ENCODE assay signal across 19 cellular contexts in the genomic region with DNA sequence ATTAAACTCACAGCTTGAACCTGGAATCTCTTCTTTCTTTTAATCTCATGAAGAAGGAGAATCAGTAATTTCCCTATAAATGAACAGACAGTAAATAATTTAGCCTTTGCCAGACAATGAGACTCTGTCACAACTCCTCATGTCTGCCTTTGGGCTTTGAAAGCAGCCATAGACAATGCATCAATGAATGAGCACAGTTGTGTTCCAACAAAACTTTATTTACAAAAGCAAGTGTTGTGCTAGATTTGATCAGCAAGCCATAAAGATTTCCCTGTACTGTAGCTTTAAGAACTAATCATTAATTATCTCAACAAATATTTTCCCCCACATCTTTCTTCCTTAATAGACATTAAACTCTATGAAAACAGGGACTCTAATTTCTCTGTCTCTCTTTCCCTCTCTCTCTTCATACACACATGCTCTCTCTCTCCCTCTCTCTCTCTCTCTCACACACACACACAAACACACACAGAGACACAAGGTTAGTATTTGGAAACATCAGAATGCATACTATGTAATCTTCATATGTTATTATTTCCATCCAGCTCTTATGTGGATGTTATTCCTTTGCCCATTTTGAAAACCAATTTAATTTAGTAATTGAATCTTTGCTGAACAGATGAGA.
"Had no signal": no experiment of that assay in that cellular context is flagged by ENCODE, and none has a peak within 500 bp of the region (broad histone marks: within the 10 kb centered on the region; RNA-seq: fewer than 3 reads in every experiment).

No MANE protein-coding gene starts in this region.

- H3K79me2 ChIP-seq: hepatocyte had no signal

- H3K4me1 ChIP-seq: esophagus squamous epithelium, right atrium auricular region, stomach had no signal

- H3K9me3 ChIP-seq: right atrium auricular region, thoracic aorta had no signal

- H3K27ac Mint-ChIP-seq: effector memory CD8-positive, alpha-beta T cell; nephron had no signal

- H3K27me3 Mint-ChIP-seq: effector memory CD8-positive, alpha-beta T cell; naive B cell had no signal

- H3K36me3 ChIP-seq: esophagus squamous epithelium, right atrium auricular region, stomach, thoracic aorta had no signal

- H3K9me3 Mint-ChIP-seq: nephron had no signal

- H3K36me3 Mint-ChIP-seq: naive B cell had no signal

- H3K27me3 ChIP-seq: esophagus squamous epithelium, hepatocyte, right atrium auricular region, stomach had no signal

- FAIRE-seq: kidney, small intestine had no signal

- H3K4me2 ChIP-seq: hepatocyte had no signal

- H3K4me1 Mint-ChIP-seq: naive B cell, nephron had no signal

- H3K4me3 ChIP-seq: esophagus squamous epithelium, hepatocyte, right atrium auricular region, stomach, thoracic aorta had no signal

- H2AFZ ChIP-seq: hepatocyte had no signal

- H3K27ac ChIP-seq: esophagus squamous epithelium, hepatocyte, right atrium auricular region, stomach, thoracic aorta had no signal

- DNase-seq: effector memory CD8-positive, alpha-beta T cell; esophagus squamous epithelium; foreskin fibroblast; head of caudate nucleus; kidney; left cardiac atrium; left ventricle myocardium superior; naive B cell; posterior cingulate gyrus; small intestine; stimulated activated CD4-positive, alpha-beta T cell treated with anti-CD3 and anti-CD28 coated beads, Interleukin-12 subunit alpha, Interleukin-12 subunit beta, amount 100 ng/mL, for 4 hours; stimulated activated naive CD4-positive, alpha-beta T cell; stomach; substantia nigra; trophoblast cell had no signal

- H3K4me3 Mint-ChIP-seq: effector memory CD8-positive, alpha-beta T cell; naive B cell; nephron had no signal

- ATAC-seq: effector memory CD8-positive, alpha-beta T cell; left cardiac atrium; left ventricle myocardium superior had no signal
